In genomic region chr3:102258666-102259227, GRCh38 we compare ENCODE assay signal across 1 cellular context.
TF ChIP-seq lines count a peak whose summit lies in the region.

No MANE protein-coding gene starts in this region.

TF ChIP-seq in WTC11, 78 proteins besides CTCF, POLR2A, EP300 and RAD21 (continued from another document):
- TF ChIP-seq PRDM15 (CRISPR knock-in tag; IDR thresholded peaks at IDR 0.05) (no peak), ESRRA (CRISPR knock-in tag; IDR thresholded peaks at IDR 0.05; ENCODE audit: borderline replicate concordance) (no peak), MYBL2 (CRISPR knock-in tag; IDR thresholded peaks at IDR 0.05) (no peak), JAZF1 (CRISPR knock-in tag; IDR thresholded peaks at IDR 0.05) (no peak), JUN (CRISPR knock-in tag; IDR thresholded peaks at IDR 0.05) (no peak), KAT7 (CRISPR knock-in tag; IDR thresholded peaks at IDR 0.05; ENCODE audit: borderline replicate concordance) (no peak), ARID4B (CRISPR knock-in tag; IDR thresholded peaks at IDR 0.05; ENCODE audit: borderline replicate concordance) (no peak)
